ENCODE assay signal across 17 cellular contexts in genomic region chr4:175369087-175369486, GRCh38.
DNase-seq lines count a peak whose midpoint lies in the region; TF ChIP-seq lines count a peak whose summit lies in the region.
"Had no signal": no experiment of that assay in that cellular context is flagged by ENCODE, and none has a peak within 500 bp of the region (broad histone marks: within the 10 kb centered on the region; RNA-seq: fewer than 3 reads in every experiment).

No MANE protein-coding gene starts in this region.

- H3K4me3 ChIP-seq in GM23248 (no peak overlapping the region), SU-DHL-6 (ENCODE audit: insufficient read depth, low read length, poor library complexity, severe bottlenecking) (no peak overlapping the region), left ventricle myocardium inferior (no peak overlapping the region)
- H3K4me3 ChIP-seq: gastroesophageal sphincter, lung, SJCRH30, thyroid gland had no signal

- H3K27me3 ChIP-seq in GM23248 (replicated peaks; ENCODE audit: insufficient read depth) (no peaks in the 10 kb centered on the region), SU-DHL-6 (ENCODE audit: low read length) (no peaks in the 10 kb centered on the region), left ventricle myocardium inferior (ENCODE audit: low read depth) (no peaks in the 10 kb centered on the region)
- H3K27me3 ChIP-seq: gastroesophageal sphincter, SJCRH30, thyroid gland had no signal

- H3K9ac ChIP-seq in GM23248 (no peak overlapping the region), SU-DHL-6 (ENCODE audit: low read length) (no peak overlapping the region)

- H3K4me2 ChIP-seq in GM23248 (ENCODE audit: unreplicated experiment) (no peak overlapping the region), SU-DHL-6 (ENCODE audit: low read depth, low read length, poor library complexity, severe bottlenecking) (no peak overlapping the region)

- H3K4me1 ChIP-seq in GM23248 (ENCODE audit: insufficient read depth), result no peaks in the 10 kb centered on the region
- H3K4me1 ChIP-seq in left ventricle myocardium inferior, result no peaks in the 10 kb centered on the region
- H3K4me1 ChIP-seq: gastroesophageal sphincter, SJCRH30, thyroid gland had no signal

- H3K9me3 ChIP-seq in GM23248 (ENCODE audit: low read depth) (no peaks in the 10 kb centered on the region), SU-DHL-6 (ENCODE audit: insufficient read depth, low read length) (no peaks in the 10 kb centered on the region), left ventricle myocardium inferior (replicated peaks) (no peaks in the 10 kb centered on the region)
- H3K9me3 ChIP-seq: gastroesophageal sphincter, SJCRH30, thyroid gland had no signal

- DNase-seq in GM23248, result peak; percentile 72
- DNase-seq in fibroblast of peridontal ligament (ENCODE audit: extremely low read depth), result peak; percentile 90
- DNase-seq in pons (ENCODE audit: low spot score), result no peak
- no peak for DNase-seq in activated T-cell treated with anti-CD3 and anti-CD28 coated beads, Interleukin-2, amount 50 U/mL, for 1 hour
- no peak for DNase-seq in posterior cingulate gyrus
- DNase-seq in left ventricle myocardium inferior, result no peak
- DNase-seq: activated CD4-positive, alpha-beta T cell treated with anti-CD3 and anti-CD28 coated beads for 1 hour; endodermal cell; naive B cell; NCI-H2081 treated with DMSO at 0.1 percent for 48 hours; NCI-H524; SJCRH30; T-helper 9 cell; thyroid gland had no signal

- H3F3A ChIP-seq in GM23248 (ENCODE audit: insufficient read depth), result peaks cover 4% of the 10 kb centered on the region; the same call in 1 of the 2 replicates
- no peaks in the 10 kb centered on the region for H3F3A ChIP-seq in SU-DHL-6 (ENCODE audit: insufficient read depth)

- peak overlapping the region; percentile 53; the same call in 1 of the 2 replicates for H2AFZ ChIP-seq in GM23248
- H2AFZ ChIP-seq in SU-DHL-6 (ENCODE audit: low read depth, low read length, severe bottlenecking), result peak overlapping the region; percentile 9

- H3K36me3 ChIP-seq in GM23248 (ENCODE audit: low read depth) (no peaks in the 10 kb centered on the region), SU-DHL-6 (ENCODE audit: low read length) (no peaks in the 10 kb centered on the region), left ventricle myocardium inferior (no peaks in the 10 kb centered on the region)
- H3K36me3 ChIP-seq: gastroesophageal sphincter, SJCRH30, thyroid gland had no signal

- no peaks in the 10 kb centered on the region for H4K20me1 ChIP-seq in GM23248 (ENCODE audit: insufficient read depth)
- H4K20me1 ChIP-seq in SU-DHL-6 (ENCODE audit: low read depth, low read length), result peaks cover 4% of the 10 kb centered on the region; the same call in 1 of the 2 replicates

- WGBS in GM23248 (ENCODE audit: low coverage in 1 of 2, low lambda C conversion rate in 2 of 2, missing lambda C conversion rate in 2 of 2), 2 experiments, result 31% methylated on average over 6 of the region's 6 CpGs

- intact Hi-C loops in posterior cingulate gyrus (cut with DNase I) (no loop called here), left ventricle myocardium inferior (cut with micrococcal nuclease) (no loop called here)

- TF ChIP-seq CTCF in SU-DHL-6 (IDR thresholded peaks at IDR 0.05; ENCODE audit: insufficient read depth, low read length, poor library complexity, severe bottlenecking) (no peak), left ventricle myocardium inferior (IDR thresholded peaks at IDR 0.05; ENCODE audit: borderline replicate concordance) (no peak)

- H3K9me2 ChIP-seq in GM23248 (ENCODE audit: insufficient read depth), result no peaks in the 10 kb centered on the region
- no peaks in the 10 kb centered on the region for H3K9me2 ChIP-seq in SU-DHL-6 (replicated peaks; ENCODE audit: insufficient read depth, low read length)

- in situ Hi-C loops in GM23248 (cut with MboI), result no loop called here

- H3K27ac ChIP-seq in GM23248, result no peak overlapping the region
- H3K27ac ChIP-seq in SU-DHL-6 (ENCODE audit: low read depth, low read length), result no peak overlapping the region
- H3K27ac ChIP-seq in left ventricle myocardium inferior (replicated peaks), result no peak overlapping the region
- H3K27ac ChIP-seq: gastroesophageal sphincter, SJCRH30, thyroid gland had no signal

- H3K79me2 ChIP-seq in GM23248 (ENCODE audit: insufficient read depth) (no peaks in the 10 kb centered on the region), SU-DHL-6 (ENCODE audit: insufficient read depth, low read length) (no peaks in the 10 kb centered on the region)

Comparison
In these comparisons a context has a peak if more than half of its experiments do, and no peak if none do; other contexts are left out.
1. DNase-seq: peak in GM23248 (single experiment) and fibroblast of peridontal ligament (single experiment); none in pons (single experiment), activated T-cell treated with anti-CD3 and anti-CD28 coated beads, Interleukin-2, amount 50 U/mL, for 1 hour (single experiment), posterior cingulate gyrus (0 of 10) and left ventricle myocardium inferior (single experiment).